Comparison of ENCODE assay signal across 1 cellular context in genomic region chr17:66426397-66427033, GRCh38.
TF ChIP-seq lines count a peak whose summit lies in the region.

No MANE protein-coding gene starts in this region.

TF ChIP-seq in HepG2, 621 proteins besides CTCF, POLR2A, EP300 and RAD21 (continued from another document and continues in another):
- TF ChIP-seq ZSCAN22 (CRISPR knock-in tag; IDR thresholded peaks at IDR 0.05) (no peak), DNMT1 (CRISPR knock-in tag; IDR thresholded peaks at IDR 0.05) (no peak), STAT5B (CRISPR knock-in tag; IDR thresholded peaks at IDR 0.05) (no peak), ZGPAT (CRISPR knock-in tag; IDR thresholded peaks at IDR 0.05) (0 out of 2 replicates have a peak, but pooled peaks have one; percentile 37), ZFP82 (CRISPR knock-in tag; IDR thresholded peaks at IDR 0.05; ENCODE audit: borderline replicate concordance) (no peak), ZHX2 (IDR thresholded peaks at IDR 0.05; ENCODE audit: low read depth) (no peak), ZHX2 (CRISPR knock-in tag; IDR thresholded peaks at IDR 0.05; ENCODE audit: borderline replicate concordance) (no peak), ZHX1 (CRISPR knock-in tag; IDR thresholded peaks at IDR 0.05; ENCODE audit: low read depth) (no peak), ZNF562 (CRISPR knock-in tag; IDR thresholded peaks at IDR 0.05; ENCODE audit: borderline replicate concordance) (no peak), EED (CRISPR knock-in tag; IDR thresholded peaks at IDR 0.05) (no peak), ZNF737 (CRISPR knock-in tag; IDR thresholded peaks at IDR 0.05; ENCODE audit: borderline replicate concordance) (no peak), MYNN (CRISPR knock-in tag; IDR thresholded peaks at IDR 0.05; ENCODE audit: low read depth) (no peak), HHEX (CRISPR knock-in tag; IDR thresholded peaks at IDR 0.05) (no peak), TAF15 (IDR thresholded peaks at IDR 0.05; ENCODE audit: low read depth, low read length, poor library complexity, severe bottlenecking) (no peak), UBTF (CRISPR knock-in tag; IDR thresholded peaks at IDR 0.05) (no peak), PTBP1 (IDR thresholded peaks at IDR 0.05; ENCODE audit: low read depth, low read length, poor library complexity, severe bottlenecking) (no peak), ZBTB8A (CRISPR knock-in tag; IDR thresholded peaks at IDR 0.05; ENCODE audit: borderline replicate concordance, low read depth) (no peak), ARID5B (CRISPR knock-in tag; IDR thresholded peaks at IDR 0.05) (peak; percentile 39; the same call in 1 of the 2 replicates), ZNF101 (CRISPR knock-in tag; IDR thresholded peaks at IDR 0.05; ENCODE audit: borderline replicate concordance, low read depth) (no peak), AKAP8 (CRISPR knock-in tag; IDR thresholded peaks at IDR 0.05) (no peak), ZNF281 (CRISPR knock-in tag; IDR thresholded peaks at IDR 0.05; ENCODE audit: borderline replicate concordance) (no peak), HNRNPUL1 (IDR thresholded peaks at IDR 0.05; ENCODE audit: low read depth, low read length) (no peak), EEA1 (CRISPR knock-in tag; IDR thresholded peaks at IDR 0.05; ENCODE audit: borderline replicate concordance) (no peak), FOXP4 (CRISPR knock-in tag; IDR thresholded peaks at IDR 0.05) (peak; percentile 31; the same call in 1 of the 2 replicates), MYPOP (CRISPR knock-in tag; IDR thresholded peaks at IDR 0.05) (no peak), TEAD2 (CRISPR knock-in tag; IDR thresholded peaks at IDR 0.05) (no peak), JDP2 (CRISPR knock-in tag; IDR thresholded peaks at IDR 0.05; ENCODE audit: borderline replicate concordance) (no peak), NFKBIZ (CRISPR knock-in tag; IDR thresholded peaks at IDR 0.05) (no peak), PBX3 (CRISPR knock-in tag; IDR thresholded peaks at IDR 0.05; ENCODE audit: borderline replicate concordance) (no peak), ZFP36L1 (CRISPR knock-in tag; IDR thresholded peaks at IDR 0.05) (no peak), CREBL2 (CRISPR knock-in tag; IDR thresholded peaks at IDR 0.05; ENCODE audit: borderline replicate concordance) (no peak)
